ENCODE assay signal across 22 cellular contexts in the genomic region with DNA sequence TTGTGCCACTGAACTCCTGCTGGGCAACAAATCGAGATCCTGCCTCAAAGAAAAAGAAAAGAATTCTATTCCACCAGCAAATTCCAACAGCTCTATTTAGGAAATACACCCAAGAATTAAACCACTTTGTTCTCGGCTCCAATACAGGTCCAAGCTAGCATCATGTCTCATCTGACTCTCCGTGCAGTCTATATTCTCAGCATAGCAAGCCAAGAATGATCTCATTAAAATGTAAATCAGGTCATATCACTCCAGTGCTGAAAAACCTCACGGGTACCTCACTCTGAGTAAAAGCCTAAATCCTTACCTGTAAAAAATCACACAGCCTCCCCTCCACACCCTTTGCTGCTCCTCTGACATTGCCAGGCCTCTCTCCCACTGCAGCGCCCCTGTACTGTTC.
"Had no signal": no experiment of that assay in that cellular context is flagged by ENCODE, and none has a peak within 500 bp of the region (broad histone marks: within the 10 kb centered on the region; RNA-seq: fewer than 3 reads in every experiment).

No MANE protein-coding gene starts in this region.

- H3K4me3 Mint-ChIP-seq: activated naive CD4-positive, alpha-beta T cell treated with anti-CD3 and anti-CD28 coated beads, Interleukin-2, amount 50 U/mL, for 24 hours; memory B cell; naive thymus-derived CD4-positive, alpha-beta T cell; stimulated activated naive B cell treated with anti-CD40 and anti-IgM and Interleukin-4, amounts not matched to agents 10 μg/mL and 1 μg/mL and 100 μg/mL, for 72 hours had no signal

- FAIRE-seq: kidney had no signal

- ATAC-seq: mucosa of descending colon; naive thymus-derived CD4-positive, alpha-beta T cell; stimulated activated naive B cell treated with anti-CD40 and anti-IgM and Interleukin-4, amounts not matched to agents 10 μg/mL and 1 μg/mL and 100 μg/mL, for 72 hours had no signal

- H3K27me3 ChIP-seq: adrenal gland, neutrophil, right atrium auricular region, tibial artery had no signal

- H3K9ac ChIP-seq: parathyroid adenoma had no signal

- DNase-seq: activated CD4-positive, alpha-beta T cell treated with anti-CD3 and anti-CD28 coated beads, Interleukin-2, amount 50 U/mL, for 48 hours; activated T-cell treated with anti-CD3 and anti-CD28 coated beads, Interleukin-2, amount 50 U/mL, for 1 hour; adrenal gland; central memory CD4-positive, alpha-beta T cell; cortex of kidney; effector CD4-positive, alpha-beta T cell; kidney; left ventricle myocardium inferior; mucosa of descending colon; naive thymus-derived CD4-positive, alpha-beta T cell; stimulated activated CD4-positive, alpha-beta T cell treated with anti-CD3 and anti-CD28 coated beads, Interleukin-15, amount 100 ng/mL, for 24 hours; stimulated activated CD4-positive, alpha-beta T cell treated with anti-CD3 and anti-CD28 coated beads, Interleukin-4, amount 100 ng/mL, for 1 hour; stimulated activated naive B cell treated with anti-CD40 and anti-IgM and Interleukin-4, amounts not matched to agents 10 μg/mL and 1 μg/mL and 100 μg/mL, for 72 hours; T-helper 1 cell; T1000; tibial artery had no signal

- H3K27ac Mint-ChIP-seq: activated naive CD4-positive, alpha-beta T cell treated with anti-CD3 and anti-CD28 coated beads, Interleukin-2, amount 50 U/mL, for 24 hours; memory B cell; naive thymus-derived CD4-positive, alpha-beta T cell; stimulated activated naive B cell treated with anti-CD40 and anti-IgM and Interleukin-4, amounts not matched to agents 10 μg/mL and 1 μg/mL and 100 μg/mL, for 72 hours had no signal

- H3K27ac ChIP-seq: adrenal gland, neutrophil, parathyroid adenoma, right atrium auricular region, tibial artery had no signal

- H3K9me3 Mint-ChIP-seq: activated naive CD4-positive, alpha-beta T cell treated with anti-CD3 and anti-CD28 coated beads, Interleukin-2, amount 50 U/mL, for 24 hours; memory B cell; naive thymus-derived CD4-positive, alpha-beta T cell; stimulated activated naive B cell treated with anti-CD40 and anti-IgM and Interleukin-4, amounts not matched to agents 10 μg/mL and 1 μg/mL and 100 μg/mL, for 72 hours had no signal

- H2AFZ ChIP-seq: parathyroid adenoma had no signal

- H3K4me3 ChIP-seq: adrenal gland, left ventricle myocardium inferior, mucosa of descending colon, right atrium auricular region, skin epidermis, tibial artery had no signal

- H3K27me3 Mint-ChIP-seq: activated naive CD4-positive, alpha-beta T cell treated with anti-CD3 and anti-CD28 coated beads, Interleukin-2, amount 50 U/mL, for 24 hours; memory B cell; naive thymus-derived CD4-positive, alpha-beta T cell; stimulated activated naive B cell treated with anti-CD40 and anti-IgM and Interleukin-4, amounts not matched to agents 10 μg/mL and 1 μg/mL and 100 μg/mL, for 72 hours had no signal

- H3K36me3 ChIP-seq: adrenal gland, left ventricle myocardium inferior, neutrophil, right atrium auricular region, tibial artery had no signal

- H3K9me3 ChIP-seq: adrenal gland, left ventricle myocardium inferior, mucosa of descending colon, neutrophil, right atrium auricular region, tibial artery had no signal
